In the genomic region with DNA sequence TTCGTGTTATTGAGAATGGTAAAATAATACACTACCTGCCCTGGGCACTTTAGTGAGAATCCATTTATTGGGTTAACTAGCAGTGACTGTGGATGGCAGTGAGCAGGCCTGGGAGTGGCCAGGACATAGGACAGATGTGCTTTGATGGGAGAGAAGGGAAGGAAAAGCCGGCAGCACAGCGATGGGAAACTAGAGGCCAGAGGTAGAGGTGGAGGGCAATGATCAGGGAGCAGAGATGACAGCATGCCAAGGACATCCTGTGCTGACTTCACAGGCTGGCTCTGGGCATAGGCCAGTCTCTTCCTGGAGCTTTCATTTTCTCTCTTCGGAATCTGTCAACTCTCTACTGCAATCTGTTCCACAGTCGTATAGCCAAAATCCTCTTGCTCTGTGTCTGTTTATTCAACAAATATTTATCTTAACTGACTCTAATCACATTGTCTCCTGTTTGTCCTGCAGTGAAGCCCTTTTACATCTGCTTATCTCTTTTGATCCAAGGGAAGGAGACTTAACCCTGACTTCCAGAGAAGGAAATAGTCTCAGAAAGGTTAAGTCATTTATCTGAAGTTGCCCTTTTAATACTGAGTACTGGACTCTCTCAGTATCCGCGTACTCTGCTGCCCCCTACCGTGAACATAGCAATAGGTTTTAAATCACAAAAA, we compare ENCODE assay signal across 8 cellular contexts. TPM values are rescaled to one million over a fixed set of nuclear protein-coding genes. Genes with fewer than 3 reads are reported as not detected.
DNase-seq lines count a peak whose midpoint lies in the region; ATAC-seq, FAIRE-seq and TF ChIP-seq lines count a peak whose summit lies in the region.

No MANE protein-coding gene starts in this region.

- peak; percentile 53 to 91 for DNase-seq in A549 (ENCODE audit: low read depth in 1 of 2, low spot score in 1 of 2)
- peak; percentile 81 for DNase-seq in GM23248
- DNase-seq in NCI-H446 (lab: John Stamatoyannopoulos, UW) = peak; percentile 62 to 83
- DNase-seq in activated CD4-positive, alpha-beta T cell treated with anti-CD3 and anti-CD28 coated beads for 4 hours = peak; percentile 76 to 84
- DNase-seq in left lobe of liver (ENCODE audit: low spot score) = peak; percentile 92
- DNase-seq in stimulated activated CD4-positive, alpha-beta T cell treated with anti-CD3 and anti-CD28 coated beads, Interleukin-1b, Interleukin-23, amount 100 ng/mL, for 4 hours (ENCODE audit: low read depth in 2 of 2) = peak; percentile 63 to 72

- in situ Hi-C loops in GM23248 (cut with MboI) = loop anchor here (25.0 kb wide), 1 partner anchor 371 kb away; the partner anchor contains the start of gene NCOA6

- no peak; a peak in 1 of 5 replicates for TF ChIP-seq EP300 in A549 (IDR thresholded peaks at IDR 0.05)

- H3K36me3 ChIP-seq in GM23248 (ENCODE audit: low read depth) = no peaks in the 10 kb centered on the region

- H3K4me3 ChIP-seq in A549 = no peak overlapping the region
- peak overlapping the region; percentile 46 for H3K4me3 ChIP-seq in GM23248

- H3K4me1 ChIP-seq in A549 (peaks cover 29% of the 10 kb centered on the region), GM23248 (ENCODE audit: insufficient read depth) (0 out of 2 replicates have a peak, but pooled peaks cover 6% of the 10 kb centered on the region)

- FAIRE-seq in A549 (lab: Jason Lieb, UNC) = peak; percentile 80

- ATAC-seq in A549 (peak; percentile 95 to 96), left lobe of liver (peak; percentile 93), GM18511 (IDR thresholded peaks at IDR 0.05; ENCODE audit: unreplicated experiment) (no peak)

- 8% methylated on average over 8 of the region's 8 CpGs for WGBS in A549 (ENCODE audit: missing lambda C conversion rate)
- WGBS in GM23248 (ENCODE audit: low coverage in 1 of 2, low lambda C conversion rate in 2 of 2, missing lambda C conversion rate in 2 of 2), 2 experiments = 10 to 11% methylated on average over 8 of the region's 8 CpGs

- no peaks in the 10 kb centered on the region for H3K79me2 ChIP-seq in GM23248 (ENCODE audit: insufficient read depth)

- peak overlapping the region; percentile 43 for H3K9ac ChIP-seq in GM23248

- TF ChIP-seq CTCF in A549 (IDR thresholded peaks at IDR 0.05) = peak; percentile 91

- no peaks in the 10 kb centered on the region for H4K20me1 ChIP-seq in GM23248 (ENCODE audit: insufficient read depth)

- TF ChIP-seq RAD21 in A549 (conservative IDR thresholded peaks at IDR 0.05 in 1 of 2, IDR thresholded peaks at IDR 0.05 in 1 of 2) = peak; percentile 93 to 98

- H3K27me3 ChIP-seq in GM23248 (replicated peaks; ENCODE audit: insufficient read depth) = no peaks in the 10 kb centered on the region

- H2AFZ ChIP-seq in GM23248 = peak overlapping the region; percentile 81

- peaks cover 7% of the 10 kb centered on the region; the same call in 1 of the 2 replicates for H3F3A ChIP-seq in GM23248 (ENCODE audit: insufficient read depth)

- CTCF ChIA-PET in A549 (lab: Yijun Ruan, JAX) = interaction anchor here (0.6 to 6.7 kb wide), 50 partner anchors 9 to 579 kb away, joined by 3 to 111 read pairs (median 5); partner anchors contain the start of genes EDEM2 and TRPC4AP

- no peak for TF ChIP-seq POLR2A in A549 (IDR thresholded peaks at IDR 0.05; ENCODE audit: low read length)

- POLR2A ChIA-PET in A549 (lab: Yijun Ruan, JAX) = interaction anchor here (0.6 to 1.0 kb wide), 3 partner anchors 55 to 116 kb away, joined by 3 read pairs; no protein-coding TSS in a partner anchor

- H3K4me2 ChIP-seq in A549 (peak overlapping the region; percentile 74), GM23248 (ENCODE audit: unreplicated experiment) (peak overlapping the region; percentile 60)

- no peaks in the 10 kb centered on the region for H3K9me2 ChIP-seq in GM23248 (ENCODE audit: insufficient read depth)

- H3K9me3 ChIP-seq in A549 (0 out of 3 replicates have a peak, but pooled peaks cover under 1% of the 10 kb centered on the region), GM23248 (ENCODE audit: low read depth) (no peaks in the 10 kb centered on the region)

- peak overlapping the region; percentile 75 to 91 for H3K27ac ChIP-seq in A549
- peak overlapping the region; percentile 31; the same call in 1 of the 2 replicates for H3K27ac ChIP-seq in GM23248
- peak overlapping the region; percentile 30 for H3K27ac ChIP-seq in cingulate gyrus (ENCODE audit: low read depth, low read length)

TF ChIP-seq in A549, 52 proteins besides CTCF, POLR2A, EP300 and RAD21:
- TF ChIP-seq SMC3 (IDR thresholded peaks at IDR 0.05) (peak; percentile 92), RCOR1 (IDR thresholded peaks at IDR 0.05; ENCODE audit: low read depth, low read length) (no peak), GATA3 (IDR thresholded peaks at IDR 0.05; ENCODE audit: borderline replicate concordance) (peak; percentile 13; the same call in 1 of the 2 replicates)
- TF ChIP-seq, protein P1, sequence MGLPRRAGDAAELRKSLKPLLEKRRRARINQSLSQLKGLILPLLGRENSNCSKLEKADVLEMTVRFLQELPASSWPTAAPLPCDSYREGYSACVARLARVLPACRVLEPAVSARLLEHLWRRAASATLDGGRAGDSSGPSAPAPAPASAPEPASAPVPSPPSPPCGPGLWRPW (IDR thresholded peaks at IDR 0.05) = no peak

RNA-seq across cellular contexts. Expression of gene MMP24, which starts 18.4 kb away (rescaled TPM):
- polyA plus RNA-seq in A549 (2011; rRNA removed) (21.3 and 22.7 TPM in 2 replicates), A549 (2017; fragmentation: RNase III; extraction: RNeasy Plus Mini Kit Qiagen cat#74134 plus additional on column Dnase treatment) (33.3 to 39.4 TPM (median 37.4 TPM) in 3 replicates), GM23248 (2016; fragmentation: Nextera tagmentation; extraction: Ambion mirVana) (0.61 and 0.70 TPM in 2 replicates)
- polyA plus RNA-seq in A549 (2012; cell fraction: cytosol; rRNA removed) = 33.1 and 47.5 TPM in 2 replicates
- 46.6 and 51.8 TPM in 2 replicates for polyA plus RNA-seq in A549 (2012; cell fraction: nucleus; rRNA removed)
- polyA minus RNA-seq in A549 (2011; rRNA and poly(A)+ RNA removed) = 33.4 and 41.1 TPM in 2 replicates
- total RNA-seq in GM23248 (2014; rRNA removed; shearing (Covaris generic)) = 7.1 and 8.5 TPM in 2 replicates
- total RNA-seq in left lobe of liver = 0.43 TPM

RNA-seq across cellular contexts. Expression of gene PROCR, which starts 36.2 kb away (rescaled TPM):
- polyA plus RNA-seq in A549 (2011; rRNA removed) (123 and 127 TPM in 2 replicates), A549 (2017; fragmentation: RNase III; extraction: RNeasy Plus Mini Kit Qiagen cat#74134 plus additional on column Dnase treatment) (132 to 149 TPM (median 134 TPM) in 3 replicates), GM23248 (2016; fragmentation: Nextera tagmentation; extraction: Ambion mirVana) (38.5 and 38.7 TPM in 2 replicates)
- 183 and 229 TPM in 2 replicates for polyA plus RNA-seq in A549 (2012; cell fraction: cytosol; rRNA removed)
- 195 and 257 TPM in 2 replicates for polyA plus RNA-seq in A549 (2012; cell fraction: nucleus; rRNA removed)
- polyA minus RNA-seq in A549 (2011; rRNA and poly(A)+ RNA removed) = 57.6 and 61.8 TPM in 2 replicates
- total RNA-seq in GM23248 (2014; rRNA removed; shearing (Covaris generic)) = 34.4 and 44.3 TPM in 2 replicates
- 1.5 TPM for total RNA-seq in left lobe of liver

Comparison
In these comparisons a context has a peak if more than half of its experiments do, and no peak if none do; other contexts are left out.
1. H3K27ac ChIP-seq: peak in every context shown above with its lines; median percentile 83 in A549; 31 in GM23248; 30 in cingulate gyrus.
2. RNA of gene PROCR, which starts 36.2 kb away (total RNA-seq): 34.4 to 44.3 TPM in GM23248; 1.5 TPM in left lobe of liver (single experiment); every median in the first group is over 10 times any median in the second.
3. Peak in every context shown above with its lines, with median percentiles within 50 percentile points of each other: DNase-seq.